ENCODE assay signal across 9 cellular contexts in genomic region chr1:8395433-8395866, GRCh38.
A peak's percentile ranks its signal among the peaks of the same experiment; 100 is the strongest.
DNase-seq lines count a peak whose midpoint lies in the region; ATAC-seq and TF ChIP-seq lines count a peak whose summit lies in the region.
"Had no signal": no experiment of that assay in that cellular context is flagged by ENCODE, and none has a peak within 500 bp of the region (broad histone marks: within the 10 kb centered on the region; RNA-seq: fewer than 3 reads in every experiment).

No MANE protein-coding gene starts in this region.

- peaks cover 3% of the 10 kb centered on the region for H3K9me3 Mint-ChIP-seq in activated CD4-positive, alpha-beta T cell treated with anti-CD3 and anti-CD28 coated beads for 36 hours (ENCODE audit: low read depth)
- no peaks in the 10 kb centered on the region for H3K9me3 Mint-ChIP-seq in stimulated activated memory B cell treated with anti-CD40 and anti-IgM and Interleukin-4, amounts not matched to agents 10 μg/mL and 1 μg/mL and 100 μg/mL, for 72 hours

- H3K27ac Mint-ChIP-seq in activated CD4-positive, alpha-beta T cell treated with anti-CD3 and anti-CD28 coated beads for 36 hours: peak overlapping the region; percentile 81
- H3K27ac Mint-ChIP-seq in stimulated activated memory B cell treated with anti-CD40 and anti-IgM and Interleukin-4, amounts not matched to agents 10 μg/mL and 1 μg/mL and 100 μg/mL, for 72 hours: peak overlapping the region; percentile 23

- WGBS in esophagus muscularis mucosa: 16% methylated on average over 2 of the region's 2 CpGs

- TF ChIP-seq POLR2A in esophagus muscularis mucosa (IDR thresholded peaks at IDR 0.05; ENCODE audit: low read depth): no peak

- peaks cover 84 to 92% (median 88%) of the 10 kb centered on the region in 4 donors for H3K4me1 ChIP-seq in esophagus muscularis mucosa

- no peak for ATAC-seq in activated CD4-positive, alpha-beta T cell treated with anti-CD3 and anti-CD28 coated beads for 36 hours
- peak; percentile 81 for ATAC-seq in stimulated activated memory B cell treated with anti-CD40 and anti-IgM and Interleukin-4, amounts not matched to agents 10 μg/mL and 1 μg/mL and 100 μg/mL, for 72 hours
- ATAC-seq in HG02759 (IDR thresholded peaks at IDR 0.05; ENCODE audit: unreplicated experiment): no peak
- no peak for ATAC-seq in HG02840 (IDR thresholded peaks at IDR 0.05; ENCODE audit: low FRiP score, unreplicated experiment)
- ATAC-seq: K562 had no signal

- H3K4me1 Mint-ChIP-seq in activated CD4-positive, alpha-beta T cell treated with anti-CD3 and anti-CD28 coated beads for 36 hours: peaks cover 82% of the 10 kb centered on the region
- peaks cover 65% of the 10 kb centered on the region for H3K4me1 Mint-ChIP-seq in stimulated activated memory B cell treated with anti-CD40 and anti-IgM and Interleukin-4, amounts not matched to agents 10 μg/mL and 1 μg/mL and 100 μg/mL, for 72 hours

- no peaks in the 10 kb centered on the region for H3K27me3 Mint-ChIP-seq in activated CD4-positive, alpha-beta T cell treated with anti-CD3 and anti-CD28 coated beads for 36 hours
- H3K27me3 Mint-ChIP-seq in stimulated activated memory B cell treated with anti-CD40 and anti-IgM and Interleukin-4, amounts not matched to agents 10 μg/mL and 1 μg/mL and 100 μg/mL, for 72 hours: no peaks in the 10 kb centered on the region

- peak overlapping the region; percentile 79 to 88 (median 85) for H3K27ac ChIP-seq in esophagus muscularis mucosa (replicated peaks in 1 of 4)

- CTCF ChIA-PET in activated CD4-positive, alpha-beta T cell treated with anti-CD3 and anti-CD28 coated beads for 36 hours (lab: Charles Lee): interaction anchor here (0.7 to 1.4 kb wide), 2 partner anchors 9 to 14 kb away, joined by 3 to 4 read pairs; no protein-coding TSS in a partner anchor

- no peak overlapping the region for H3K4me3 ChIP-seq in esophagus muscularis mucosa
- H3K4me3 ChIP-seq: K562 had no signal

- POLR2A ChIA-PET in activated CD4-positive, alpha-beta T cell treated with anti-CD3 and anti-CD28 coated beads for 36 hours (lab: Charles Lee): no interaction called here

- H3K27me3 ChIP-seq in esophagus muscularis mucosa: no peaks in the 10 kb centered on the region

- no peak for DNase-seq in activated CD4-positive, alpha-beta T cell treated with anti-CD3 and anti-CD28 coated beads for 36 hours
- no peak for DNase-seq in activated CD4-positive, alpha-beta T cell treated with anti-CD3 and anti-CD28 coated beads for 48 hours
- peak; percentile 67 for DNase-seq in OCI-M1 (lab: John Stamatoyannopoulos, UW)
- no peak for DNase-seq in esophagus muscularis mucosa (ENCODE audit: extremely low spot score)
- no peak for DNase-seq in NCI-H2029 (lab: John Stamatoyannopoulos, UW)

- peaks cover 0 to 3% (median 0%) of the 10 kb centered on the region in 4 donors for H3K36me3 ChIP-seq in esophagus muscularis mucosa

- H3K9me3 ChIP-seq in esophagus muscularis mucosa: no peaks in the 10 kb centered on the region

- H3K4me3 Mint-ChIP-seq in activated CD4-positive, alpha-beta T cell treated with anti-CD3 and anti-CD28 coated beads for 36 hours: peak overlapping the region; percentile 66
- peak overlapping the region; percentile 75 for H3K4me3 Mint-ChIP-seq in stimulated activated memory B cell treated with anti-CD40 and anti-IgM and Interleukin-4, amounts not matched to agents 10 μg/mL and 1 μg/mL and 100 μg/mL, for 72 hours

- no peak for TF ChIP-seq EP300 in esophagus muscularis mucosa (IDR thresholded peaks at IDR 0.05)

- intact Hi-C loops in activated CD4-positive, alpha-beta T cell treated with anti-CD3 and anti-CD28 coated beads for 36 hours (cut with DNase I, micrococcal nuclease): loop anchor here in 1 of 2 experiments (5.0 kb wide), 1 partner anchor 1257 kb away; the partner anchor contains the start of gene PIK3CD
- intact Hi-C loops in esophagus muscularis mucosa (cut with DNase I): no loop called here

- TF ChIP-seq CTCF in esophagus muscularis mucosa (IDR thresholded peaks at IDR 0.05): no peak

- H3K36me3 Mint-ChIP-seq in activated CD4-positive, alpha-beta T cell treated with anti-CD3 and anti-CD28 coated beads for 36 hours (ENCODE audit: low read depth): peaks cover 42% of the 10 kb centered on the region
- H3K36me3 Mint-ChIP-seq in stimulated activated memory B cell treated with anti-CD40 and anti-IgM and Interleukin-4, amounts not matched to agents 10 μg/mL and 1 μg/mL and 100 μg/mL, for 72 hours: peaks cover 35% of the 10 kb centered on the region
